Comparison of ENCODE assay signal across 26 cellular contexts in the genomic region with DNA sequence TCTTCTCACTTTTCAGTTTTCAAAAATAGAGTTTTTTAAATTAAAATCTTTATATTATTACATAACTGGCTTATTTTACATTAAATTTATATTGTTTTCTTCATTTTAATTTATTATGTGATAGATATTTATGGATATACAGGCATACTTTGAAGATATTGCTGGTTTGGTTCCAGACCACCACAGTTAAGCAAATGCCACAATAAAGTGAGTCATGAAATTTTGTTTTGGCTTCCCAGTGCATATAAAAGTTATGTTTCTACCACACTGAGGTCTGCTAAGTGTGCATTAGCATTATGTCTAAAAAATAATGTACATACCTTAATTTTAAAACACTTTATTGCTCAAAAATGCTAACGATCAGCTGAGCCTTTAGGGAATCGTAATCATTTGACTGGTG. TPM values are rescaled to one million over a fixed set of nuclear protein-coding genes. Genes with fewer than 3 reads are reported as not detected.
DNase-seq lines count a peak whose midpoint lies in the region; ATAC-seq and TF ChIP-seq lines count a peak whose summit lies in the region.
"Had no signal": no experiment of that assay in that cellular context is flagged by ENCODE, and none has a peak within 500 bp of the region (broad histone marks: within the 10 kb centered on the region; RNA-seq: fewer than 3 reads in every experiment).

No MANE protein-coding gene starts in this region.

- peak; percentile 33 for DNase-seq in EL
- DNase-seq in SK-N-MC (ENCODE audit: low read depth, low spot score): no peak
- peak; percentile 33 to 69 for DNase-seq in fibroblast of lung (ENCODE audit: low read depth in 2 of 2)
- peak; percentile 21 for DNase-seq in smooth muscle cell of the brain vasculature (ENCODE audit: low read depth, low spot score)
- DNase-seq in NCI-H1694 (lab: John Stamatoyannopoulos, UW): no peak
- DNase-seq: activated CD4-positive, CD25-positive, alpha-beta regulatory T cell treated with anti-CD3 and anti-CD28 coated beads, Interleukin-2, amount 50 U/mL, for 72 hours; activated CD8-positive, alpha-beta T cell treated with anti-CD3 and anti-CD28 coated beads, Interleukin-2, amount 10 ng/mL, durations not matched to agents 7 days and 5 days; activated effector memory CD4-positive, alpha-beta T cell treated with Interleukin-2 at 50 U/mL for 16 hours; activated naive CD8-positive, alpha-beta T cell treated with anti-CD3 and anti-CD28 coated beads, Interleukin-2, amount 10 ng/mL, durations not matched to agents 7 days and 5 days; activated T-cell treated with anti-CD3 and anti-CD28 coated beads for 4 hours; CD8-positive, alpha-beta memory T cell; DMS153; effector memory CD8-positive, alpha-beta T cell; mammary epithelial cell; NCI-H1092 treated with DMSO at 0.1 percent for 48 hours; NCI-H1930; NCI-H69; stimulated activated CD4-positive, alpha-beta T cell treated with anti-CD3 and anti-CD28 coated beads, Interleukin-2, amount 100 ng/mL, for 24 hours had no signal

- no peak overlapping the region for H3K4me2 ChIP-seq in fibroblast of lung (ENCODE audit: extremely low read depth, insufficient read depth, low read length)

- peaks cover 2% of the 10 kb centered on the region for H3K4me1 ChIP-seq in fibroblast of lung (ENCODE audit: control insufficient read depth, extremely low read depth, insufficient read depth, low read length)

- H3K4me3 ChIP-seq in SK-N-MC: peak overlapping the region; percentile 46
- H3K4me3 ChIP-seq in fibroblast of lung (replicated peaks in 1 of 4; ENCODE audit: control extremely low read depth in 1 of 4, insufficient read depth in 1 of 4, low read depth in 3 of 4, low read length in 4 of 4): no peak overlapping the region
- H3K4me3 ChIP-seq: coronary artery, prostate gland had no signal

- no peak overlapping the region for H2AFZ ChIP-seq in fibroblast of lung (ENCODE audit: low read length)

- H3K27me3 ChIP-seq in fibroblast of lung (ENCODE audit: control insufficient read depth, insufficient read depth, low read length): no peaks in the 10 kb centered on the region
- H3K27me3 ChIP-seq: neutrophil had no signal

- H3K9me3 ChIP-seq in SK-N-MC (ENCODE audit: low read depth, low read length) (no peaks in the 10 kb centered on the region), fibroblast of lung (ENCODE audit: control insufficient read depth, insufficient read depth, low read depth, low read length) (no peaks in the 10 kb centered on the region)
- H3K9me3 ChIP-seq: neutrophil, prostate gland had no signal

- ATAC-seq in HG03280 (IDR thresholded peaks at IDR 0.05; ENCODE audit: unreplicated experiment) (no peak), GM21526 (IDR thresholded peaks at IDR 0.05; ENCODE audit: low FRiP score, unreplicated experiment) (no peak)
- ATAC-seq: activated CD8-positive, alpha-beta T cell treated with anti-CD3 and anti-CD28 coated beads, Interleukin-2, amount 10 ng/mL, durations not matched to agents 7 days and 5 days; effector memory CD8-positive, alpha-beta T cell; esophagus mucosa; HCT116; stimulated activated effector memory CD8-positive, alpha-beta T cell treated with anti-CD3 and anti-CD28 coated beads, Interleukin-12 subunit alpha, Interleukin-12 subunit beta, amount 100 ng/mL, for 72 hours had no signal

- peaks cover 4% of the 10 kb centered on the region for H3K79me2 ChIP-seq in fibroblast of lung (ENCODE audit: control insufficient read depth, insufficient read depth, low read length)

- H4K20me1 ChIP-seq in fibroblast of lung (ENCODE audit: control insufficient read depth, extremely low read depth, insufficient read depth, low read length): no peaks in the 10 kb centered on the region

- TF ChIP-seq CTCF in fibroblast of lung (conservative IDR thresholded peaks at IDR 0.05 in 1 of 2, IDR thresholded peaks at IDR 0.05 in 1 of 2; ENCODE audit: low read depth in 1 of 2, low read length in 2 of 2): no peak

- no peak overlapping the region for H3K9ac ChIP-seq in SK-N-MC (ENCODE audit: insufficient read length)
- no peak overlapping the region for H3K9ac ChIP-seq in fibroblast of lung (ENCODE audit: insufficient read depth, low read length)

- H3K36me3 ChIP-seq in SK-N-MC (ENCODE audit: insufficient read depth, low read length) (peaks cover 5% of the 10 kb centered on the region), fibroblast of lung (ENCODE audit: control insufficient read depth, insufficient read depth, low read length) (peaks cover 1% of the 10 kb centered on the region)
- H3K36me3 ChIP-seq: prostate gland had no signal

- H3K27ac ChIP-seq in SK-N-MC: peak overlapping the region; percentile 88
- no peak overlapping the region for H3K27ac ChIP-seq in fibroblast of lung (ENCODE audit: insufficient read depth, low read length)
- H3K27ac ChIP-seq: coronary artery, neutrophil, prostate gland had no signal

RNA-seq across cellular contexts. Expression of a gene that starts 47.5 kb away (rescaled TPM):
- 95.0 and 147 TPM in 2 replicates for total RNA-seq in fibroblast of lung
- polyA plus RNA-seq in fibroblast of lung: 141 and 194 TPM in 2 replicates
- polyA plus RNA-seq in fibroblast of lung (2012): 109 and 164 TPM in 2 replicates
- 3.4 and 22.3 TPM in 2 replicates for polyA minus RNA-seq in fibroblast of lung (ENCODE audit: low replicate concordance)

Comparison
In these comparisons a context has a peak if more than half of its experiments do, and no peak if none do; other contexts are left out.
1. DNase-seq: peak in EL (single experiment), fibroblast of lung (2 of 2) and smooth muscle cell of the brain vasculature (single experiment); none in SK-N-MC (single experiment) and NCI-H1694 (single experiment).